Comparison of ENCODE assay signal across 8 cellular contexts in the genomic region with DNA sequence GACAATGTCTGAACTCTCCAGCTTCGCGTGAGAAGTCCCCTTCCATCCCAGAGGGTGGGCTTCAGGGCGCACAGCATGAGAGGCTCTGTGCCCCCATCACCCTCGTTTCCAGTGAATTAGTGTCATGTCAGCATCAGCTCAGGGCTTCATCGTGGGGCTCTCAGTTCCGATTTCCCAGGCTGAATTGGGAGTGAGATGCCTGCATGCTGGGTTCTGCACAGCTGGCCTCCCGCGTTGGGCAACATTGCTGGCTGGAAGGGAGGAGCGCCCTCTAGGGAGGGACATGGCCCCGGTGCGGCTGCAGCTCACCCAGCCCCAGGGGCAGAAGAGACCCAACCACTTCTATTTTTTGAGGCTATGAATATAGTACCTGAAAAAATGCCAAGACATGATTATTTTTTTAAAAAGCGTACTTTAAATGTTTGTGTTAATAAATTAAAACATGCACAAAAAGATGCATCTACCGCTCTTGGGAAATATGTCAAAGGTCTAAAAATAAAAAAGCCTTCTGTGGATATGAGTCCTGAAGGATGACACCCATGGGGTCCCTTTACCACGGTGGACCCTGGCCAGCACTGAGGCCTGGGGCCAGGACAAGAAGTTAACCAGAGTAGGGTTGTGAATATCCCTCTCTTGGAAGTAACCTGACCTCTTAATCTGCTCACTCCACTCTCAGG.
A peak's percentile ranks its signal among the peaks of the same experiment; 100 is the strongest.
DNase-seq lines count a peak whose midpoint lies in the region; ATAC-seq and TF ChIP-seq lines count a peak whose summit lies in the region.

No MANE protein-coding gene starts in this region.

- H3K4me1 ChIP-seq in Loucy (ENCODE audit: insufficient read depth, low read length, poor library complexity, severe bottlenecking): peaks cover 15% of the 10 kb centered on the region

- H3K9ac ChIP-seq in Loucy (ENCODE audit: low read depth, low read length, poor library complexity, severe bottlenecking): no peak overlapping the region

- H3K9me3 ChIP-seq in Loucy (ENCODE audit: insufficient read depth, low read depth, low read length): no peaks in the 10 kb centered on the region

- TF ChIP-seq CTCF in Loucy (conservative IDR thresholded peaks at IDR 0.05; ENCODE audit: low read length) (peak; percentile 93), WI38 (IDR thresholded peaks at IDR 0.05; ENCODE audit: low read depth, low read length) (peak; percentile 63), cardiac fibroblast (IDR thresholded peaks at IDR 0.05; ENCODE audit: low read depth, low read length) (peak; percentile 87)

- H4K20me1 ChIP-seq in Loucy (ENCODE audit: insufficient read depth, low read length, poor library complexity, severe bottlenecking): no peaks in the 10 kb centered on the region

- H3K27me3 ChIP-seq in Loucy (ENCODE audit: insufficient read depth, low read length, poor library complexity, severe bottlenecking): no peaks in the 10 kb centered on the region

- no peak overlapping the region for H3K4me3 ChIP-seq in Loucy (ENCODE audit: low read length, poor library complexity, severe bottlenecking)
- no peak overlapping the region for H3K4me3 ChIP-seq in WI38 (ENCODE audit: low read depth, low read length)
- H3K4me3 ChIP-seq in cardiac fibroblast (replicated peaks in 1 of 2; ENCODE audit: low read depth in 2 of 2, low read length in 2 of 2): no peak overlapping the region

- H3K79me2 ChIP-seq in Loucy (ENCODE audit: insufficient read depth, low read length): no peaks in the 10 kb centered on the region

- H3K36me3 ChIP-seq in Loucy (ENCODE audit: insufficient read depth, low read length): no peaks in the 10 kb centered on the region

- H3K9me2 ChIP-seq in Loucy (replicated peaks; ENCODE audit: low read depth, low read length): no peaks in the 10 kb centered on the region

- peak; percentile 7 to 44 for DNase-seq in NCI-H524 (lab: John Stamatoyannopoulos, UW)
- DNase-seq in NCI-H524 treated with DMSO at 0.1 percent for 48 hours (lab: John Stamatoyannopoulos, UW): no peak
- DNase-seq in cardiac fibroblast (ENCODE audit: low read depth in 2 of 2): peak; percentile 55 to 62
- peak; percentile 30 for DNase-seq in kidney glomerular epithelial cell (lab: John Stamatoyannopoulos, UW)
- peak; percentile 21 to 40 (median 26) for DNase-seq in stimulated activated CD4-positive, alpha-beta T cell treated with anti-CD3 and anti-CD28 coated beads, TNF-alpha, amount 100 ng/mL, for 4 hours (ENCODE audit: low read depth in 3 of 3)

- no peak overlapping the region for H3K4me2 ChIP-seq in Loucy (ENCODE audit: low read depth, low read length, poor library complexity, severe bottlenecking)

- no peaks in the 10 kb centered on the region for H3F3A ChIP-seq in Loucy (ENCODE audit: low read depth)

- no peak for ATAC-seq in HG02642 (IDR thresholded peaks at IDR 0.05; ENCODE audit: poor library complexity, unreplicated experiment)

- H2AFZ ChIP-seq in Loucy (ENCODE audit: low read length): no peak overlapping the region
